22 cellular contexts compared by ENCODE assay signal in genomic region chr19:7722231-7722651, GRCh38. TPM values are rescaled to one million over a fixed set of nuclear protein-coding genes. Genes with fewer than 3 reads are reported as not detected.
A peak's percentile ranks its signal among the peaks of the same experiment; 100 is the strongest.
DNase-seq lines count a peak whose midpoint lies in the region; ATAC-seq and TF ChIP-seq lines count a peak whose summit lies in the region.
"Had no signal": no experiment of that assay in that cellular context is flagged by ENCODE, and none has a peak within 500 bp of the region (broad histone marks: within the 10 kb centered on the region; RNA-seq: fewer than 3 reads in every experiment).

No MANE protein-coding gene starts in this region.

- intact Hi-C loops in CD8-positive, alpha-beta T cell (cut with DNase I, micrococcal nuclease) = no loop called here

- DNase-seq in NCI-H510A treated with DMSO at 0.1 percent for 48 hours (lab: John Stamatoyannopoulos, UW) (peak; percentile 19), NCI-H510A (lab: John Stamatoyannopoulos, UW) (no peak), NCI-H774 (lab: John Stamatoyannopoulos, UW) (peak; percentile 59)
- no peak for DNase-seq in activated CD8-positive, alpha-beta memory T cell treated with anti-CD3 and anti-CD28 coated beads, Interleukin-2, amount 10 ng/mL, durations not matched to agents 7 days and 5 days
- DNase-seq in CD8-positive, alpha-beta T cell = no peak
- DNase-seq in stimulated activated CD4-positive, alpha-beta T cell treated with anti-CD3 and anti-CD28 coated beads, Interleukin-4, amount 100 ng/mL, for 4 hours = no peak
- DNase-seq: activated CD4-positive, alpha-beta memory T cell treated with anti-CD3 and anti-CD28 coated beads, Interleukin-2, amount 10 ng/mL, durations not matched to agents 7 days and 5 days; CD4-positive, CD25-positive, alpha-beta regulatory T cell; GDM1; immature natural killer cell; KBM-7; naive thymus-derived CD8-positive, alpha-beta T cell; NCI-H1694 treated with DMSO at 0.1 percent for 48 hours; psoas muscle; stimulated activated CD4-positive, alpha-beta T cell treated with anti-CD3 and anti-CD28 coated beads, Interleukin-12 subunit alpha, Interleukin-12 subunit beta, amount 100 ng/mL, for 4 hours had no signal

- TF ChIP-seq CTCF in CD8-positive, alpha-beta T cell (IDR thresholded peaks at IDR 0.05) = no peak

- H3K36me3 Mint-ChIP-seq in activated CD8-positive, alpha-beta memory T cell treated with anti-CD3 and anti-CD28 coated beads, Interleukin-2, amount 10 ng/mL, durations not matched to agents 7 days and 5 days = no peaks in the 10 kb centered on the region
- no peaks in the 10 kb centered on the region for H3K36me3 Mint-ChIP-seq in CD8-positive, alpha-beta T cell
- H3K36me3 Mint-ChIP-seq: CD4-positive, CD25-positive, alpha-beta regulatory T cell; immature natural killer cell; naive thymus-derived CD8-positive, alpha-beta T cell had no signal

- H3K27ac Mint-ChIP-seq in activated CD8-positive, alpha-beta memory T cell treated with anti-CD3 and anti-CD28 coated beads, Interleukin-2, amount 10 ng/mL, durations not matched to agents 7 days and 5 days = no peak overlapping the region
- H3K27ac Mint-ChIP-seq in CD8-positive, alpha-beta T cell = no peak overlapping the region
- H3K27ac Mint-ChIP-seq: activated CD4-positive, alpha-beta memory T cell treated with anti-CD3 and anti-CD28 coated beads, Interleukin-2, amount 10 ng/mL, durations not matched to agents 7 days and 5 days; immature natural killer cell had no signal

- peaks cover under 1% of the 10 kb centered on the region for H3K27me3 Mint-ChIP-seq in activated CD8-positive, alpha-beta memory T cell treated with anti-CD3 and anti-CD28 coated beads, Interleukin-2, amount 10 ng/mL, durations not matched to agents 7 days and 5 days
- H3K27me3 Mint-ChIP-seq in CD8-positive, alpha-beta T cell (ENCODE audit: low read depth) = peaks cover 5% of the 10 kb centered on the region
- H3K27me3 Mint-ChIP-seq: CD4-positive, CD25-positive, alpha-beta regulatory T cell had no signal

- no peak overlapping the region for H3K4me3 ChIP-seq in CD8-positive, alpha-beta T cell (ENCODE audit: low read depth, low read length)
- H3K4me3 ChIP-seq: lung, psoas muscle, SK-N-MC had no signal

- peaks cover 14% of the 10 kb centered on the region for H3K4me1 ChIP-seq in CD8-positive, alpha-beta T cell (ENCODE audit: insufficient read depth, low read length)
- H3K4me1 ChIP-seq: psoas muscle had no signal

- POLR2A ChIA-PET in CD8-positive, alpha-beta T cell (lab: Charles Lee) = no interaction called here

- CTCF ChIA-PET in activated CD8-positive, alpha-beta memory T cell treated with anti-CD3 and anti-CD28 coated beads, Interleukin-2, amount 10 ng/mL, durations not matched to agents 7 days and 5 days (lab: Charles Lee) = no interaction called here
- CTCF ChIA-PET in CD8-positive, alpha-beta T cell (lab: Charles Lee) = interaction anchor here (1.6 kb wide), 1 partner anchor 13 kb away, joined by 3 read pairs; no protein-coding TSS in a partner anchor

- no peaks in the 10 kb centered on the region for H3K9me3 ChIP-seq in CD8-positive, alpha-beta T cell (ENCODE audit: low read length)
- H3K9me3 ChIP-seq: psoas muscle had no signal

- H3K4me1 Mint-ChIP-seq in activated CD8-positive, alpha-beta memory T cell treated with anti-CD3 and anti-CD28 coated beads, Interleukin-2, amount 10 ng/mL, durations not matched to agents 7 days and 5 days = peaks cover 4% of the 10 kb centered on the region
- peaks cover 11% of the 10 kb centered on the region for H3K4me1 Mint-ChIP-seq in CD8-positive, alpha-beta T cell (ENCODE audit: low read depth)
- H3K4me1 Mint-ChIP-seq: activated CD4-positive, alpha-beta memory T cell treated with anti-CD3 and anti-CD28 coated beads, Interleukin-2, amount 10 ng/mL, durations not matched to agents 7 days and 5 days had no signal

- H3K27ac ChIP-seq in CD8-positive, alpha-beta T cell (ENCODE audit: low read depth, low read length) = no peak overlapping the region
- H3K27ac ChIP-seq: epithelial cell of prostate, psoas muscle, SK-N-MC had no signal

- no peaks in the 10 kb centered on the region for H3K27me3 ChIP-seq in CD8-positive, alpha-beta T cell (ENCODE audit: insufficient read depth, low read length)

- H3K9me3 Mint-ChIP-seq in activated CD8-positive, alpha-beta memory T cell treated with anti-CD3 and anti-CD28 coated beads, Interleukin-2, amount 10 ng/mL, durations not matched to agents 7 days and 5 days (ENCODE audit: low read depth) = no peaks in the 10 kb centered on the region
- no peaks in the 10 kb centered on the region for H3K9me3 Mint-ChIP-seq in CD8-positive, alpha-beta T cell
- H3K9me3 Mint-ChIP-seq: activated CD4-positive, alpha-beta memory T cell treated with anti-CD3 and anti-CD28 coated beads, Interleukin-2, amount 10 ng/mL, durations not matched to agents 7 days and 5 days; immature natural killer cell; naive thymus-derived CD8-positive, alpha-beta T cell had no signal

- H3K36me3 ChIP-seq in CD8-positive, alpha-beta T cell (ENCODE audit: insufficient read depth, low read length) = no peaks in the 10 kb centered on the region

- no peak overlapping the region for H3K4me3 Mint-ChIP-seq in activated CD8-positive, alpha-beta memory T cell treated with anti-CD3 and anti-CD28 coated beads, Interleukin-2, amount 10 ng/mL, durations not matched to agents 7 days and 5 days
- no peak overlapping the region for H3K4me3 Mint-ChIP-seq in CD8-positive, alpha-beta T cell
- H3K4me3 Mint-ChIP-seq: activated CD4-positive, alpha-beta memory T cell treated with anti-CD3 and anti-CD28 coated beads, Interleukin-2, amount 10 ng/mL, durations not matched to agents 7 days and 5 days; CD4-positive, CD25-positive, alpha-beta regulatory T cell; immature natural killer cell; naive thymus-derived CD8-positive, alpha-beta T cell had no signal

- ATAC-seq in HG03108 (IDR thresholded peaks at IDR 0.05; ENCODE audit: unreplicated experiment) = peak; percentile 68
- no peak for ATAC-seq in HG02884 (IDR thresholded peaks at IDR 0.05; ENCODE audit: unreplicated experiment)
- no peak for ATAC-seq in activated CD8-positive, alpha-beta memory T cell treated with anti-CD3 and anti-CD28 coated beads, Interleukin-2, amount 10 ng/mL, durations not matched to agents 7 days and 5 days
- no peak for ATAC-seq in CD8-positive, alpha-beta T cell
- ATAC-seq: naive thymus-derived CD8-positive, alpha-beta T cell; psoas muscle had no signal

RNA-seq across cellular contexts. Expression of gene CLEC4G, which starts 9.7 kb away (rescaled TPM):
- total RNA-seq in activated CD8-positive, alpha-beta memory T cell treated with anti-CD3 and anti-CD28 coated beads, Interleukin-2, amount 10 ng/mL, durations not matched to agents 7 days and 5 days = not detected
- total RNA-seq in CD8-positive, alpha-beta T cell = not detected
- total RNA-seq: A172; activated CD4-positive, alpha-beta memory T cell treated with anti-CD3 and anti-CD28 coated beads, Interleukin-2, amount 10 ng/mL, durations not matched to agents 7 days and 5 days; CD4-positive, CD25-positive, alpha-beta regulatory T cell; glomerular endothelial cell; naive thymus-derived CD8-positive, alpha-beta T cell had no signal

RNA-seq across cellular contexts. Expression of gene FCER2, which starts 20.3 kb away (rescaled TPM):
- total RNA-seq in activated CD8-positive, alpha-beta memory T cell treated with anti-CD3 and anti-CD28 coated beads, Interleukin-2, amount 10 ng/mL, durations not matched to agents 7 days and 5 days = under 1 TPM in 1 of 2 experiments, not detected in 1; 0.23 TPM
- 1 to 10 TPM; 2.3 to 3.9 TPM for total RNA-seq in CD8-positive, alpha-beta T cell
- total RNA-seq: A172; CD4-positive, CD25-positive, alpha-beta regulatory T cell; glomerular endothelial cell had no signal

RNA-seq across cellular contexts. Expression of gene CD209, which starts 25.1 kb away (rescaled TPM):
- not detected for total RNA-seq in activated CD8-positive, alpha-beta memory T cell treated with anti-CD3 and anti-CD28 coated beads, Interleukin-2, amount 10 ng/mL, durations not matched to agents 7 days and 5 days
- not detected for total RNA-seq in CD8-positive, alpha-beta T cell
- total RNA-seq: A172; activated CD4-positive, alpha-beta memory T cell treated with anti-CD3 and anti-CD28 coated beads, Interleukin-2, amount 10 ng/mL, durations not matched to agents 7 days and 5 days; CD4-positive, CD25-positive, alpha-beta regulatory T cell; glomerular endothelial cell had no signal

RNA-seq across cellular contexts. Expression of gene CLEC4M, which starts 40.8 kb away (rescaled TPM):
- total RNA-seq in activated CD8-positive, alpha-beta memory T cell treated with anti-CD3 and anti-CD28 coated beads, Interleukin-2, amount 10 ng/mL, durations not matched to agents 7 days and 5 days = not detected
- not detected for total RNA-seq in CD8-positive, alpha-beta T cell
- total RNA-seq: activated CD4-positive, alpha-beta memory T cell treated with anti-CD3 and anti-CD28 coated beads, Interleukin-2, amount 10 ng/mL, durations not matched to agents 7 days and 5 days; CD4-positive, CD25-positive, alpha-beta regulatory T cell; naive thymus-derived CD8-positive, alpha-beta T cell; psoas muscle had no signal

RNA-seq across cellular contexts. Expression of gene TRAPPC5, which starts 41.6 kb away (rescaled TPM):
- 10 to 100 TPM; 80.1 to 91.0 TPM for total RNA-seq in activated CD8-positive, alpha-beta memory T cell treated with anti-CD3 and anti-CD28 coated beads, Interleukin-2, amount 10 ng/mL, durations not matched to agents 7 days and 5 days
- total RNA-seq in CD8-positive, alpha-beta T cell = 10 to 100 TPM; 32.4 to 39.5 TPM

Comparison
In these comparisons a context has a peak if more than half of its experiments do, and no peak if none do; other contexts are left out.
1. DNase-seq: peak in NCI-H510A treated with DMSO at 0.1 percent for 48 hours (single experiment) and NCI-H774 (single experiment); none in NCI-H510A (single experiment), activated CD8-positive, alpha-beta memory T cell treated with anti-CD3 and anti-CD28 coated beads, Interleukin-2, amount 10 ng/mL, durations not matched to agents 7 days and 5 days (single experiment), CD8-positive, alpha-beta T cell (0 of 7) and stimulated activated CD4-positive, alpha-beta T cell treated with anti-CD3 and anti-CD28 coated beads, Interleukin-4, amount 100 ng/mL, for 4 hours (0 of 2).